2 cellular contexts compared by ENCODE assay signal in the genomic region with DNA sequence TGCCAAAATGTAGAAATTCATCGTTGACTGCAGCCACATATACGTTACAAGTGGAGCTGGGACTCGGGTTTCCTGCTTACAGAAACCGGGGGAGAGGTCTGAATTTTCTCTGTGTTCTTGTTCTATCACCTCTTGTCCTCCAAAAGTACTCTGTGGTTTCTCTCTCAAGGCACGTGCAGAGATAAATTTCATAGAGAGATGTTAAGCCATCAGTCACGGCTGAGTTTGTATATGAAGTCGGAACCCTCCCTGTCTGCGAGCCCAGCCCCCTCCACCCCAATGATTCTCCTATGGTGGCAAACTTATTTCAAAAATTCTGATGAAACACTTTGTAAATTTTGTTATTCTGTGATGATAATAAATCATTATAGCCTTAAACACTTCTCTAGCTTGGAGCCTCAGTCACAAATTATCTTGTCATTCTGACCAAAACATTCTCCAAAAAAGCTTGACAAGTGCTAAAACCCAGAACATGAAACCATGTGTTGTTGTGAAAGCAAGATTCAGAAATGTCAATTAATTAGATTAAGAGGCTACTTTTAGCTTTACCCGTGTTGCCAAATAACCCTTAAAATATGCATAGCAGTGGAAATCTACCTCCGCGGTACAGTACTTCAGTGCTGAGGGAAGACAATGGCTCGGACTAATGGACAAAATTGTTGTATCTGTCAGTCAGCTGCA.
TF ChIP-seq lines count a peak whose summit lies in the region.

No MANE protein-coding gene starts in this region.

TF ChIP-seq in IMR-90, 13 proteins besides CTCF, POLR2A, EP300 and RAD21:
- no peak for TF ChIP-seq NFE2L2 (IDR thresholded peaks at IDR 0.05; ENCODE audit: low read depth, low read length)
- TF ChIP-seq BHLHE40 (IDR thresholded peaks at IDR 0.05; ENCODE audit: low read depth, low read length) = peak; percentile 69

TF ChIP-seq in WTC11, 78 proteins besides CTCF, POLR2A, EP300 and RAD21:
- no peak for TF ChIP-seq NFYB (CRISPR knock-in tag; conservative IDR thresholded peaks at IDR 0.05; ENCODE audit: low read depth)
- TF ChIP-seq, protein P1, sequence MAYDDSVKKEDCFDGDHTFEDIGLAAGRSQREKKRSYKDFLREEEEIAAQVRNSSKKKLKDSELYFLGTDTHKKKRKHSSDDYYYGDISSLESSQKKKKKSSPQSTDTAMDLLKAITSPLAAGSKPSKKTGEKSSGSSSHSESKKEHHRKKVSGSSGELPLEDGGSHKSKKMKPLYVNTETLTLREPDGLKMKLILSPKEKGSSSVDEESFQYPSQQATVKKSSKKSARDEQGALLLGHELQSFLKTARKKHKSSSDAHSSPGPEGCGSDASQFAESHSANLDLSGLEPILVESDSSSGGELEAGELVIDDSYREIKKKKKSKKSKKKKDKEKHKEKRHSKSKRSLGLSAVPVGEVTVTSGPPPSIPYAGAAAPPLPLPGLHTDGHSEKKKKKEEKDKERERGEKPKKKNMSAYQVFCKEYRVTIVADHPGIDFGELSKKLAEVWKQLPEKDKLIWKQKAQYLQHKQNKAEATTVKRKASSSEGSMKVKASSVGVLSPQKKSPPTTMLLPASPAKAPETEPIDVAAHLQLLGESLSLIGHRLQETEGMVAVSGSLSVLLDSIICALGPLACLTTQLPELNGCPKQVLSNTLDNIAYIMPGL (CRISPR knock-in tag; IDR thresholded peaks at IDR 0.05) = no peak
- TF ChIP-seq EMX1 (CRISPR knock-in tag; IDR thresholded peaks at IDR 0.05) = no peak
- TF ChIP-seq E2F1 (CRISPR knock-in tag; IDR thresholded peaks at IDR 0.05) = no peak
- no peak for TF ChIP-seq NR3C1 (CRISPR knock-in tag; conservative IDR thresholded peaks at IDR 0.05; ENCODE audit: low read depth)
- no peak for TF ChIP-seq OVOL2 (CRISPR knock-in tag; IDR thresholded peaks at IDR 0.05; ENCODE audit: borderline replicate concordance)
- no peak for TF ChIP-seq ZNF317 (CRISPR knock-in tag; IDR thresholded peaks at IDR 0.05; ENCODE audit: borderline replicate concordance, low read depth)
- TF ChIP-seq ZMAT4 (CRISPR knock-in tag; IDR thresholded peaks at IDR 0.05) = no peak
- no peak for TF ChIP-seq MLX (CRISPR knock-in tag; IDR thresholded peaks at IDR 0.05)
- TF ChIP-seq JAZF1 (CRISPR knock-in tag; IDR thresholded peaks at IDR 0.05) = no peak
- TF ChIP-seq RELA (CRISPR knock-in tag; IDR thresholded peaks at IDR 0.05; ENCODE audit: borderline replicate concordance) = no peak
- TF ChIP-seq, protein P2, sequence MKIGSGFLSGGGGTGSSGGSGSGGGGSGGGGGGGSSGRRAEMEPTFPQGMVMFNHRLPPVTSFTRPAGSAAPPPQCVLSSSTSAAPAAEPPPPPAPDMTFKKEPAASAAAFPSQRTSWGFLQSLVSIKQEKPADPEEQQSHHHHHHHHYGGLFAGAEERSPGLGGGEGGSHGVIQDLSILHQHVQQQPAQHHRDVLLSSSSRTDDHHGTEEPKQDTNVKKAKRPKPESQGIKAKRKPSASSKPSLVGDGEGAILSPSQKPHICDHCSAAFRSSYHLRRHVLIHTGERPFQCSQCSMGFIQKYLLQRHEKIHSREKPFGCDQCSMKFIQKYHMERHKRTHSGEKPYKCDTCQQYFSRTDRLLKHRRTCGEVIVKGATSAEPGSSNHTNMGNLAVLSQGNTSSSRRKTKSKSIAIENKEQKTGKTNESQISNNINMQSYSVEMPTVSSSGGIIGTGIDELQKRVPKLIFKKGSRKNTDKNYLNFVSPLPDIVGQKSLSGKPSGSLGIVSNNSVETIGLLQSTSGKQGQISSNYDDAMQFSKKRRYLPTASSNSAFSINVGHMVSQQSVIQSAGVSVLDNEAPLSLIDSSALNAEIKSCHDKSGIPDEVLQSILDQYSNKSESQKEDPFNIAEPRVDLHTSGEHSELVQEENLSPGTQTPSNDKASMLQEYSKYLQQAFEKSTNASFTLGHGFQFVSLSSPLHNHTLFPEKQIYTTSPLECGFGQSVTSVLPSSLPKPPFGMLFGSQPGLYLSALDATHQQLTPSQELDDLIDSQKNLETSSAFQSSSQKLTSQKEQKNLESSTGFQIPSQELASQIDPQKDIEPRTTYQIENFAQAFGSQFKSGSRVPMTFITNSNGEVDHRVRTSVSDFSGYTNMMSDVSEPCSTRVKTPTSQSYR (CRISPR knock-in tag; IDR thresholded peaks at IDR 0.05) = no peak
- TF ChIP-seq STAT6 (CRISPR knock-in tag; conservative IDR thresholded peaks at IDR 0.05; ENCODE audit: low read depth) = no peak
- TF ChIP-seq, protein P3, sequence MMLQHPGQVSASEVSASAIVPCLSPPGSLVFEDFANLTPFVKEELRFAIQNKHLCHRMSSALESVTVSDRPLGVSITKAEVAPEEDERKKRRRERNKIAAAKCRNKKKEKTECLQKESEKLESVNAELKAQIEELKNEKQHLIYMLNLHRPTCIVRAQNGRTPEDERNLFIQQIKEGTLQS (CRISPR knock-in tag; conservative IDR thresholded peaks at IDR 0.05) = no peak
- no peak for TF ChIP-seq FOXJ3 (CRISPR knock-in tag; IDR thresholded peaks at IDR 0.05; ENCODE audit: borderline replicate concordance)
- TF ChIP-seq ZNF219 (CRISPR knock-in tag; IDR thresholded peaks at IDR 0.05; ENCODE audit: borderline replicate concordance) = no peak
- TF ChIP-seq TP53 (CRISPR knock-in tag; IDR thresholded peaks at IDR 0.05) = no peak
- no peak for TF ChIP-seq ATF2 (CRISPR knock-in tag; IDR thresholded peaks at IDR 0.05; ENCODE audit: borderline replicate concordance, low read depth)
- TF ChIP-seq ZNF232 (CRISPR knock-in tag; IDR thresholded peaks at IDR 0.05) = no peak
TF ChIP-seq in WTC11: peak in this region for 0.
